9 cellular contexts compared by ENCODE assay signal in the genomic region with DNA sequence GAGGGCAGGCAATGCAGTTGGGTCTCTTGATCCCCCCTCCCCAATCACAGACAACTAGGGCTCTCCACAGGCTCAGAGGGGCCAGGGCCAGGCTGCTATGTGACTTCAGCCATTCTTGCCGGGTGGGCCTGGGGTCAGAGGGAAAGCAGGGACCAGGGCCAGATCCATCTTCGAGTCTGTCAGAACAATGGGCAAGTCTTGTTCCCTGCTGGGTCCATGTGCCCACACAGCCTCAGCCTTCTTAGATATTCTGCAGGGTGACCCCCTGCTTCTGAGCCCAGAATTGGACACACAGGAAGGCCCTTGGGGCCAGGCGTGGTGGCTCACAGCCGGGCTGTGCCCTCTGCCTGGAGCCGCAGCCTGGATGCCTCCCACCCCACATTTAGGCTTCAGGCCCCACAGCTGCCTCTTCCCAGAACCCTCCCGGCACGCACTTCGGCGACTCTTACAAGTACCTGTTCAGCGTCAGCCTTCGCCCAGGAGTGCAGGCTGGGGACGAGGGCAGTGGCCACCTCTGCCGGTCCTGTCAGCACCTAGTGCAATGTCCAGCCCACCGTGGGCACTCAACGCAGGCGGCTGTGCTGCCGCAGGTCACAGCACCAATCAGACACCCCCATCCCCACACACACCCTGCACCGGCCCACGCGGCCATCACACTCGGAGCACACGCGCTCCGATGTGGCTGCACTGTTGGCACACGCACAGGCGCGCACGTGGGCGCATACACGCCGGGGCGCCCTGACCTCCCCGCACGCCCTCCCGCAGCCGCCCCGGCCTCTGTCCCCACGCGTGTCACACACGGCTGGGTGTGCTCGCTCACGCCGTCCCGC. TPM values are rescaled to one million over a fixed set of nuclear protein-coding genes. Genes with fewer than 3 reads are reported as not detected.
DNase-seq lines count a peak whose midpoint lies in the region; ATAC-seq, FAIRE-seq and TF ChIP-seq lines count a peak whose summit lies in the region.
"Not testable (repeated sequence)": the region's sequence is repeated elsewhere in the genome, so short reads cannot be mapped to it uniquely, and the experiment has no call there.
"Had no signal": no experiment of that assay in that cellular context is flagged by ENCODE, and none has a peak within 500 bp of the region (broad histone marks: within the 10 kb centered on the region; RNA-seq: fewer than 3 reads in every experiment).

No MANE protein-coding gene starts in this region.

- H3K27ac Mint-ChIP-seq in Calu3 (ENCODE audit: unreplicated experiment): peak overlapping the region; percentile 88
- H3K27ac Mint-ChIP-seq in T-cell: peak overlapping the region; percentile 86 to 97
- peak overlapping the region; percentile 94 for H3K27ac Mint-ChIP-seq in activated naive CD4-positive, alpha-beta T cell treated with anti-CD3 and anti-CD28 coated beads, Interleukin-2, amount 10 ng/mL, durations not matched to agents 7 days and 5 days

- not testable (repeated sequence) for H2BK120ac ChIP-seq in neuronal stem cell (ENCODE audit: low read depth, low read length)

- H3K4me1 Mint-ChIP-seq in Calu3 (ENCODE audit: low read depth, unreplicated experiment) (peaks cover 50% of the 10 kb centered on the region), T-cell (peaks cover 49 to 58% (median 50%) of the 10 kb centered on the region in 3 donors)
- peaks cover 57% of the 10 kb centered on the region for H3K4me1 Mint-ChIP-seq in activated naive CD4-positive, alpha-beta T cell treated with anti-CD3 and anti-CD28 coated beads, Interleukin-2, amount 10 ng/mL, durations not matched to agents 7 days and 5 days

- peaks cover 41% of the 10 kb centered on the region for H3K4me1 ChIP-seq in keratinocyte (ENCODE audit: control insufficient read depth, extremely low read depth, insufficient read depth, low read length)
- peaks cover 22 to 30% of the 10 kb centered on the region in 2 donors for H3K4me1 ChIP-seq in neuronal stem cell (ENCODE audit: control insufficient read depth in 2 of 2, insufficient read depth in 1 of 2, low read depth in 1 of 2, low read length in 2 of 2)
- H3K4me1 ChIP-seq in suprapubic skin: peaks cover 66% of the 10 kb centered on the region

- H2BK15ac ChIP-seq in neuronal stem cell (ENCODE audit: low read length): not testable (repeated sequence)

- not testable (repeated sequence) for H3K27me3 Mint-ChIP-seq in Calu3 (ENCODE audit: unreplicated experiment); T-cell; activated naive CD4-positive, alpha-beta T cell treated with anti-CD3 and anti-CD28 coated beads, Interleukin-2, amount 10 ng/mL, durations not matched to agents 7 days and 5 days

- not testable (repeated sequence) for H3K14ac ChIP-seq in neuronal stem cell (ENCODE audit: low read length)

- not testable (repeated sequence) for H3K9me3 Mint-ChIP-seq in Calu3 (ENCODE audit: low read depth, unreplicated experiment); T-cell; activated naive CD4-positive, alpha-beta T cell treated with anti-CD3 and anti-CD28 coated beads, Interleukin-2, amount 10 ng/mL, durations not matched to agents 7 days and 5 days

- TSS peak; percentile 2 for BruUV-seq in Calu3 (replicated peaks; lab: Mats Ljungman, UMichigan)

- WGBS in neuronal stem cell (ENCODE audit: extremely low coverage in 2 of 2, insufficient read length in 2 of 2, insufficient replicate concordance in 1 of 2), 2 donors: no CpG with 5 or more reads among the region's 44 CpGs
- 30% methylated on average over 2 of the region's 44 CpGs for WGBS in suprapubic skin

- H3K4me3 ChIP-seq in keratinocyte (ENCODE audit: control insufficient read depth in 2 of 3, extremely low read depth in 1 of 3, insufficient read depth in 2 of 3, low read depth in 1 of 3, low read length in 3 of 3); neuronal stem cell (ENCODE audit: low read length in 2 of 2): not testable (repeated sequence)
- peak overlapping the region; percentile 10 for H3K4me3 ChIP-seq in suprapubic skin

- H3K9ac ChIP-seq in keratinocyte (ENCODE audit: control insufficient read depth, extremely low read depth, insufficient read depth, low read length) (peak overlapping the region; percentile 33), neuronal stem cell (ENCODE audit: low read depth, low read length, poor library complexity) (peak overlapping the region; percentile 70)

- TF ChIP-seq POLR2A in suprapubic skin (IDR thresholded peaks at IDR 0.05): not testable (repeated sequence)

- H3K27me3 ChIP-seq in keratinocyte (ENCODE audit: control insufficient read depth, extremely low read depth, insufficient read depth, low read length); neuronal stem cell (ENCODE audit: control insufficient read depth in 3 of 3, insufficient read depth in 3 of 3, low read depth in 1 of 3, low read length in 3 of 3); suprapubic skin: not testable (repeated sequence)

- peak overlapping the region; percentile 6 for H3K4me2 ChIP-seq in keratinocyte (ENCODE audit: control insufficient read depth, extremely low read depth, insufficient read depth, low read depth, low read length)
- H3K4me2 ChIP-seq in neuronal stem cell (ENCODE audit: insufficient read depth, low read length, poor library complexity, severe bottlenecking): not testable (repeated sequence)

- not testable (repeated sequence) for FAIRE-seq in keratinocyte (lab: Jason Lieb, UNC)

- not testable (repeated sequence) for H3K79me2 ChIP-seq in keratinocyte (ENCODE audit: control insufficient read depth, insufficient read depth, low read length)

- not testable (repeated sequence) for H4K91ac ChIP-seq in neuronal stem cell (ENCODE audit: low read depth, low read length, poor library complexity)

- TF ChIP-seq EP300 in suprapubic skin (IDR thresholded peaks at IDR 0.05): not testable (repeated sequence)

- H3K36me3 Mint-ChIP-seq in Calu3 (ENCODE audit: insufficient read depth, unreplicated experiment): peaks cover 66% of the 10 kb centered on the region
- H3K36me3 Mint-ChIP-seq in T-cell: not testable (repeated sequence)
- H3K36me3 Mint-ChIP-seq in activated naive CD4-positive, alpha-beta T cell treated with anti-CD3 and anti-CD28 coated beads, Interleukin-2, amount 10 ng/mL, durations not matched to agents 7 days and 5 days: peaks cover 23% of the 10 kb centered on the region

- H3K9me1 ChIP-seq in keratinocyte (ENCODE audit: control insufficient read depth, extremely low read depth, insufficient read depth, low read length): not testable (repeated sequence)

- H3K18ac ChIP-seq in neuronal stem cell (ENCODE audit: low read length): peak overlapping the region; percentile 80

- H3K4me3 Mint-ChIP-seq in Calu3 (ENCODE audit: low read depth, unreplicated experiment) (peak overlapping the region; percentile 53), T-cell (peak overlapping the region; percentile 57 to 71 (median 70))
- H3K4me3 Mint-ChIP-seq in activated naive CD4-positive, alpha-beta T cell treated with anti-CD3 and anti-CD28 coated beads, Interleukin-2, amount 10 ng/mL, durations not matched to agents 7 days and 5 days: peak overlapping the region; percentile 70

- POLR2A ChIA-PET in T-cell (lab: Charles Lee): not testable (repeated sequence)

- not testable (repeated sequence) for H3K27ac ChIP-seq in keratinocyte (ENCODE audit: control insufficient read depth, insufficient read depth, low read length)
- H3K27ac ChIP-seq in neuronal stem cell (replicated peaks; ENCODE audit: low read length) (peak overlapping the region; percentile 46), suprapubic skin (peak overlapping the region; percentile 77)

- not testable (repeated sequence) for H3K36me3 ChIP-seq in keratinocyte (ENCODE audit: control insufficient read depth in 2 of 2, extremely low read depth in 1 of 2, insufficient read depth in 2 of 2, low read length in 2 of 2); suprapubic skin
- peaks cover 32 to 34% of the 10 kb centered on the region in 2 donors for H3K36me3 ChIP-seq in neuronal stem cell (replicated peaks in 1 of 2; ENCODE audit: control insufficient read depth in 2 of 2, insufficient read depth in 2 of 2, low read length in 2 of 2)

- not testable (repeated sequence) for H3K9me3 ChIP-seq in keratinocyte (ENCODE audit: control insufficient read depth, low read depth, low read length); neuronal stem cell (replicated peaks in 1 of 2; ENCODE audit: control insufficient read depth in 2 of 2, insufficient read depth in 1 of 2, low read depth in 1 of 2, low read length in 2 of 2); suprapubic skin

- ATAC-seq in T-cell (replicated peaks in 1 of 4): peak in 1 of 4 experiments; percentile 1

- not testable (repeated sequence) for DNase-seq in Calu3; activated naive CD4-positive, alpha-beta T cell treated with anti-CD3 and anti-CD28 coated beads, Interleukin-2, amount 10 ng/mL, durations not matched to agents 7 days and 5 days; keratinocyte (ENCODE audit: low read depth, low spot score); neuronal stem cell (ENCODE audit: low spot score); suprapubic skin (ENCODE audit: low spot score in 2 of 2)
- DNase-seq in NCI-H187 (lab: John Stamatoyannopoulos, UW): peak; percentile 46 to 51
- peak in 3 of 34 experiments; percentile 2 to 3 (median 2) for DNase-seq in T-cell
- DNase-seq in effector CD4-positive, alpha-beta T cell: peak; percentile 5

- not testable (repeated sequence) for H3K4ac ChIP-seq in neuronal stem cell (ENCODE audit: low read length)

- TF ChIP-seq CTCF in Calu3 (IDR thresholded peaks at IDR 0.05; ENCODE audit: unreplicated experiment); keratinocyte (optimal IDR thresholded peaks at IDR 0.05 in 1 of 3, IDR thresholded peaks at IDR 0.05 in 1 of 3, conservative IDR thresholded peaks at IDR 0.05 in 1 of 3; ENCODE audit: extremely low read depth in 1 of 3, insufficient read depth in 2 of 3, low read length in 3 of 3); suprapubic skin (IDR thresholded peaks at IDR 0.05): not testable (repeated sequence)

- intact Hi-C loops in Calu3 (cut with micrococcal nuclease; ENCODE audit: unreplicated experiment): not testable (repeated sequence)

- not testable (repeated sequence) for H2BK12ac ChIP-seq in neuronal stem cell (ENCODE audit: low read length)

- H3K23ac ChIP-seq in neuronal stem cell (ENCODE audit: low read depth, low read length, poor library complexity): not testable (repeated sequence)

- H4K20me1 ChIP-seq in keratinocyte (ENCODE audit: control insufficient read depth, extremely low read depth, insufficient read depth, low read length): not testable (repeated sequence)

- H2AFZ ChIP-seq in keratinocyte (ENCODE audit: control insufficient read depth, low read length); neuronal stem cell (ENCODE audit: low read length): not testable (repeated sequence)

- peak overlapping the region; percentile 82 for H4K8ac ChIP-seq in neuronal stem cell (ENCODE audit: low read depth, low read length)

- H3K79me1 ChIP-seq in neuronal stem cell (ENCODE audit: low read depth, low read length): peaks cover 18% of the 10 kb centered on the region

- H2BK5ac ChIP-seq in neuronal stem cell (ENCODE audit: low read length): not testable (repeated sequence)

- dilution Hi-C loops in keratinocyte (cut with MboI; ENCODE audit: extremely low pct_ligation_motif_present, low sequenced_read_pairs): not testable (repeated sequence)

- CTCF ChIA-PET in Calu3 (lab: Charles Lee); T-cell (lab: Charles Lee): not testable (repeated sequence)
- CTCF ChIA-PET in activated naive CD4-positive, alpha-beta T cell treated with anti-CD3 and anti-CD28 coated beads, Interleukin-2, amount 10 ng/mL, durations not matched to agents 7 days and 5 days (lab: Charles Lee): interaction anchor here (1.5 kb wide), 1 partner anchor 11 kb away, joined by 3 read pairs; no protein-coding TSS in a partner anchor

- not testable (repeated sequence) for H2AK5ac ChIP-seq in neuronal stem cell (ENCODE audit: low read depth, low read length)

RNA-seq across cellular contexts. Expression of a gene that starts 11.6 kb away (rescaled TPM):
- total RNA-seq in Calu3 (2022) (46.8 and 59.1 TPM in 2 replicates), T-cell (100 to 1,000 TPM; 110 to 198 (median 182) TPM), suprapubic skin (100 to 1,000 TPM; 105 to 198 (median 150) TPM)
- 17.7 to 21.1 TPM (median 20.8 TPM) in 3 replicates for polyA plus RNA-seq in keratinocyte
- 2.1 TPM for polyA plus RNA-seq in keratinocyte (2011; ENCODE audit: low read depth)
- 7.5 and 18.4 TPM in 2 replicates for polyA plus RNA-seq in keratinocyte (2011; cell fraction: cytosol; rRNA removed)
- 24.0 and 32.4 TPM in 2 replicates for polyA plus RNA-seq in keratinocyte (2011; cell fraction: nucleus; rRNA removed)
- 9.3 and 26.0 TPM in 2 replicates for polyA plus RNA-seq in keratinocyte (2012; ENCODE audit: low replicate concordance)
- 13.9 to 24.5 TPM (median 14.2 TPM) in 3 replicates for polyA minus RNA-seq in keratinocyte
- 40.9 TPM for polyA minus RNA-seq in keratinocyte (2011; cell fraction: cytosol; rRNA and poly(A)+ RNA removed)
- 27.8 and 29.3 TPM in 2 replicates for polyA minus RNA-seq in keratinocyte (2011; cell fraction: nucleus; rRNA and poly(A)+ RNA removed)
- polyA plus RNA-seq in neuronal stem cell (2013, experiment 1 of 2): 84.0 TPM
- polyA plus RNA-seq in neuronal stem cell (2013, experiment 2 of 2): 82.3 TPM

RNA-seq across cellular contexts. Expression of a gene that starts 24.1 kb away (rescaled TPM):
- total RNA-seq in Calu3 (2022): 56.2 and 59.6 TPM in 2 replicates
- 10 to 100 TPM; 23.6 to 46.2 (median 43.1) TPM for total RNA-seq in T-cell
- polyA plus RNA-seq in keratinocyte: 6.4 to 12.6 TPM (median 10.0 TPM) in 3 replicates
- 2.5 TPM for polyA plus RNA-seq in keratinocyte (2011; ENCODE audit: low read depth)
- polyA plus RNA-seq in keratinocyte (2011; cell fraction: cytosol; rRNA removed): 4.4 and 12.9 TPM in 2 replicates
- 22.6 and 32.9 TPM in 2 replicates for polyA plus RNA-seq in keratinocyte (2011; cell fraction: nucleus; rRNA removed)
- 9.7 and 18.5 TPM in 2 replicates for polyA plus RNA-seq in keratinocyte (2012; ENCODE audit: low replicate concordance)
- polyA minus RNA-seq in keratinocyte: 5.1 to 12.8 TPM (median 8.4 TPM) in 3 replicates
- 29.2 TPM for polyA minus RNA-seq in keratinocyte (2011; cell fraction: cytosol; rRNA and poly(A)+ RNA removed)
- polyA minus RNA-seq in keratinocyte (2011; cell fraction: nucleus; rRNA and poly(A)+ RNA removed): 18.2 and 19.3 TPM in 2 replicates
- polyA plus RNA-seq in neuronal stem cell (2013, experiment 1 of 2): 18.7 TPM
- 18.1 TPM for polyA plus RNA-seq in neuronal stem cell (2013, experiment 2 of 2)
- total RNA-seq in suprapubic skin: 10 to 100 TPM; 51.5 to 79.3 (median 63.3) TPM

RNA-seq across cellular contexts. Expression of a gene that starts 27.6 kb away (rescaled TPM):
- total RNA-seq in Calu3 (2022) (94.8 and 96.4 TPM in 2 replicates), T-cell (10 to 100 TPM in 1 of 5 donors, 1 to 10 TPM in 4; 4.5 to 11.7 (median 8.0) TPM), suprapubic skin (10 to 100 TPM; 10.1 to 18.8 (median 15.7) TPM)
- polyA plus RNA-seq in keratinocyte: 4.7 to 9.1 TPM (median 5.2 TPM) in 3 replicates
- polyA plus RNA-seq in keratinocyte (2011; ENCODE audit: low read depth): 6.6 TPM
- 6.5 and 10.3 TPM in 2 replicates for polyA plus RNA-seq in keratinocyte (2011; cell fraction: cytosol; rRNA removed)
- 15.0 and 18.3 TPM in 2 replicates for polyA plus RNA-seq in keratinocyte (2011; cell fraction: nucleus; rRNA removed)
- 2.2 and 10.8 TPM in 2 replicates for polyA plus RNA-seq in keratinocyte (2012; ENCODE audit: low replicate concordance)
- 8.2 to 16.2 TPM (median 8.6 TPM) in 3 replicates for polyA minus RNA-seq in keratinocyte
- 6.9 TPM for polyA minus RNA-seq in keratinocyte (2011; cell fraction: cytosol; rRNA and poly(A)+ RNA removed)
- polyA minus RNA-seq in keratinocyte (2011; cell fraction: nucleus; rRNA and poly(A)+ RNA removed): 6.0 and 9.8 TPM in 2 replicates
- 10.4 TPM for polyA plus RNA-seq in neuronal stem cell (2013, experiment 1 of 2)
- polyA plus RNA-seq in neuronal stem cell (2013, experiment 2 of 2): 10.3 TPM

RNA-seq across cellular contexts. Expression of a gene that starts 55.0 kb away (rescaled TPM):
- total RNA-seq in Calu3 (2022) (not detected in 2 replicates), T-cell (not detected), suprapubic skin (not detected)
- polyA plus RNA-seq in keratinocyte: not detected in 3 replicates
- not detected for polyA plus RNA-seq in keratinocyte (2011; ENCODE audit: low read depth)
- not detected in 2 replicates for polyA plus RNA-seq in keratinocyte (2011; cell fraction: cytosol; rRNA removed)
- not detected in 2 replicates for polyA plus RNA-seq in keratinocyte (2011; cell fraction: nucleus; rRNA removed)
- not detected in 2 replicates for polyA plus RNA-seq in keratinocyte (2012; ENCODE audit: low replicate concordance)
- not detected in 3 replicates for polyA minus RNA-seq in keratinocyte
- polyA minus RNA-seq in keratinocyte (2011; cell fraction: cytosol; rRNA and poly(A)+ RNA removed): not detected
- polyA minus RNA-seq in keratinocyte (2011; cell fraction: nucleus; rRNA and poly(A)+ RNA removed): not detected in 2 replicates
- polyA plus RNA-seq in neuronal stem cell (2013, experiment 1 of 2): not detected
- polyA plus RNA-seq in neuronal stem cell (2013, experiment 2 of 2): not detected
- total RNA-seq: ureter had no signal
